17 cellular contexts compared by ENCODE assay signal in the genomic region with DNA sequence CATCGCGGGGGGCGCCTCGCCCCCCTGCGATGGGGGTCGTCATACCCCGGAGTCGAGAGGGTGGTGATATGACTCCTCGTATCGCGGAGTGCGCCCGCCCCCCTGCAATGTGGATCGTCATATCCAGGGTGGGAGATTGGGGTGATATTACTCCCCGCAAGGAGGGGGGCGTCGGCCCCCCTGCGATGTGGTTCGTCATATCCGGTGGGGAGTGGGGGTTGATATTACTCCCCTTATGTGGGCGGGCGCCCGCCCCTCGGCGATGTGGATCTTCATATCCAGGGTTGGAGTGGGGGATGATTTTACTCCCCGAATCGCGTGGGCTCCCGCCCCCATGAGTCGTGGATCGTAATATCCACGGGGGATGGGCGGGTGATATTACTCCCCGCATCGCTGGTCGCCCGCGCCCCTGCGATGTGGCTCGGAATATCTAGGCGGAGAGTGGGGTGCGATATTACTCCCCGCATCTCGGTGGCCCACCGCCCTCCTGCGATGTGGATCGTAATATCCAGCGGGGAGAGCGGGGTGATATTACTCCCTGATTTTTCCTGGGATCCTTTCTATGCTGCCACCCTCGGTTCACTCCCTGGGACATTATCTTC. TPM values are rescaled to one million over a fixed set of nuclear protein-coding genes. Genes with fewer than 3 reads are reported as not detected.
DNase-seq lines count a peak whose midpoint lies in the region; ATAC-seq and TF ChIP-seq lines count a peak whose summit lies in the region.
"Had no signal": no experiment of that assay in that cellular context is flagged by ENCODE, and none has a peak within 500 bp of the region (broad histone marks: within the 10 kb centered on the region; RNA-seq: fewer than 3 reads in every experiment).

No MANE protein-coding gene starts in this region.

- peaks cover 3% of the 10 kb centered on the region for H3K27me3 Mint-ChIP-seq in activated naive CD4-positive, alpha-beta T cell treated with anti-CD3 and anti-CD28 coated beads for 36 hours (ENCODE audit: low read depth)
- H3K27me3 Mint-ChIP-seq in activated naive CD4-positive, alpha-beta T cell treated with anti-CD3 and anti-CD28 coated beads, Interleukin-2, amount 10 ng/mL, durations not matched to agents 7 days and 5 days, result peaks cover 24% of the 10 kb centered on the region

- DNase-seq in activated naive CD4-positive, alpha-beta T cell treated with anti-CD3 and anti-CD28 coated beads for 36 hours, result no peak
- DNase-seq in activated naive CD4-positive, alpha-beta T cell treated with anti-CD3 and anti-CD28 coated beads, Interleukin-2, amount 10 ng/mL, durations not matched to agents 7 days and 5 days, result no peak
- DNase-seq in adipocyte (ENCODE audit: low read depth) (peak; percentile 48), skeletal muscle cell (ENCODE audit: low read depth) (no peak), left ventricle myocardium inferior (no peak), SHP77 (lab: John Stamatoyannopoulos, UW) (no peak), medulla oblongata (ENCODE audit: extremely low spot score) (no peak)
- DNase-seq: Caco-2, DMS79 treated with DMSO at 0.1 percent for 48 hours, NCI-H1105 treated with DMSO at 0.1 percent for 48 hours, NCI-H187 treated with DMSO at 0.1 percent for 48 hours, NCI-H446 treated with DMSO at 0.1 percent for 48 hours, NCI-H774 had no signal

- H3K9ac ChIP-seq in adipocyte (ENCODE audit: low read length), result no peak overlapping the region

- no peak for TF ChIP-seq CTCF in gastroesophageal sphincter (IDR thresholded peaks at IDR 0.05)
- TF ChIP-seq CTCF in left ventricle myocardium inferior (IDR thresholded peaks at IDR 0.05; ENCODE audit: borderline replicate concordance), result no peak

- CTCF ChIA-PET in activated naive CD4-positive, alpha-beta T cell treated with anti-CD3 and anti-CD28 coated beads for 36 hours (lab: Charles Lee), result no interaction called here
- CTCF ChIA-PET in activated naive CD4-positive, alpha-beta T cell treated with anti-CD3 and anti-CD28 coated beads, Interleukin-2, amount 10 ng/mL, durations not matched to agents 7 days and 5 days (lab: Charles Lee), result no interaction called here

- H3K4me3 ChIP-seq in adipocyte (ENCODE audit: low read length) (no peak overlapping the region), gastroesophageal sphincter (peak overlapping the region in 1 of 2 donors; percentile 32), skeletal muscle cell (ENCODE audit: low read depth, low read length) (peak overlapping the region; percentile 27), left ventricle myocardium inferior (no peak overlapping the region)

- peaks cover 3% of the 10 kb centered on the region for H3K27me3 ChIP-seq in adipocyte (replicated peaks; ENCODE audit: control insufficient read depth, insufficient read depth, low read length)
- peaks cover 4% of the 10 kb centered on the region for H3K27me3 ChIP-seq in gastroesophageal sphincter
- peaks cover 7% of the 10 kb centered on the region for H3K27me3 ChIP-seq in left ventricle myocardium inferior (ENCODE audit: low read depth)

- no peak for TF ChIP-seq EP300 in gastroesophageal sphincter (IDR thresholded peaks at IDR 0.05)

- no peaks in the 10 kb centered on the region for H3K9me3 Mint-ChIP-seq in activated naive CD4-positive, alpha-beta T cell treated with anti-CD3 and anti-CD28 coated beads for 36 hours
- no peaks in the 10 kb centered on the region for H3K9me3 Mint-ChIP-seq in activated naive CD4-positive, alpha-beta T cell treated with anti-CD3 and anti-CD28 coated beads, Interleukin-2, amount 10 ng/mL, durations not matched to agents 7 days and 5 days

- H3K27ac Mint-ChIP-seq in activated naive CD4-positive, alpha-beta T cell treated with anti-CD3 and anti-CD28 coated beads for 36 hours, result no peak overlapping the region
- H3K27ac Mint-ChIP-seq in activated naive CD4-positive, alpha-beta T cell treated with anti-CD3 and anti-CD28 coated beads, Interleukin-2, amount 10 ng/mL, durations not matched to agents 7 days and 5 days, result no peak overlapping the region

- intact Hi-C loops in activated naive CD4-positive, alpha-beta T cell treated with anti-CD3 and anti-CD28 coated beads for 36 hours (cut with micrococcal nuclease), result no loop called here
- intact Hi-C loops in left ventricle myocardium inferior (cut with micrococcal nuclease), result no loop called here

- no peaks in the 10 kb centered on the region for H3K4me1 ChIP-seq in adipocyte (ENCODE audit: control insufficient read depth, insufficient read depth, low read length)
- no peaks in the 10 kb centered on the region for H3K4me1 ChIP-seq in gastroesophageal sphincter
- H3K4me1 ChIP-seq in left ventricle myocardium inferior, result no peaks in the 10 kb centered on the region

- H3K27ac ChIP-seq in gastroesophageal sphincter (no peak overlapping the region), left ventricle myocardium inferior (replicated peaks) (no peak overlapping the region)

- TF ChIP-seq POLR2A in gastroesophageal sphincter (IDR thresholded peaks at IDR 0.05), result no peak

- H3K36me3 ChIP-seq in adipocyte (ENCODE audit: control insufficient read depth, insufficient read depth, low read length, severe bottlenecking) (no peaks in the 10 kb centered on the region), gastroesophageal sphincter (no peaks in the 10 kb centered on the region), left ventricle myocardium inferior (no peaks in the 10 kb centered on the region)

- H3K4me1 Mint-ChIP-seq in activated naive CD4-positive, alpha-beta T cell treated with anti-CD3 and anti-CD28 coated beads for 36 hours (ENCODE audit: low read depth), result peaks cover 7% of the 10 kb centered on the region
- H3K4me1 Mint-ChIP-seq in activated naive CD4-positive, alpha-beta T cell treated with anti-CD3 and anti-CD28 coated beads, Interleukin-2, amount 10 ng/mL, durations not matched to agents 7 days and 5 days, result peaks cover 3% of the 10 kb centered on the region

- peak; percentile 25 for ATAC-seq in gastroesophageal sphincter
- ATAC-seq: HCT116, Right ventricle myocardium inferior had no signal

- H3K4me3 Mint-ChIP-seq in activated naive CD4-positive, alpha-beta T cell treated with anti-CD3 and anti-CD28 coated beads for 36 hours, result peak overlapping the region; percentile 13
- no peak overlapping the region for H3K4me3 Mint-ChIP-seq in activated naive CD4-positive, alpha-beta T cell treated with anti-CD3 and anti-CD28 coated beads, Interleukin-2, amount 10 ng/mL, durations not matched to agents 7 days and 5 days

- WGBS in gastroesophageal sphincter (ENCODE audit: low coverage in 1 of 2), 2 donors, result 88% methylated on average over 12 to 31 of the region's 50 CpGs

- H3K9me3 ChIP-seq in adipocyte (ENCODE audit: control insufficient read depth, low read length), result no peaks in the 10 kb centered on the region
- H3K9me3 ChIP-seq in gastroesophageal sphincter, result no peaks in the 10 kb centered on the region
- H3K9me3 ChIP-seq in left ventricle myocardium inferior (replicated peaks), result no peaks in the 10 kb centered on the region

- H3K36me3 Mint-ChIP-seq in activated naive CD4-positive, alpha-beta T cell treated with anti-CD3 and anti-CD28 coated beads for 36 hours (ENCODE audit: low read depth), result no peaks in the 10 kb centered on the region
- H3K36me3 Mint-ChIP-seq in activated naive CD4-positive, alpha-beta T cell treated with anti-CD3 and anti-CD28 coated beads, Interleukin-2, amount 10 ng/mL, durations not matched to agents 7 days and 5 days, result no peaks in the 10 kb centered on the region

RNA-seq across cellular contexts. Expression of gene MEIG1, which starts 36.9 kb away (rescaled TPM):
- total RNA-seq in activated naive CD4-positive, alpha-beta T cell treated with anti-CD3 and anti-CD28 coated beads for 36 hours, result under 1 TPM; 0.81 to 0.93 TPM
- total RNA-seq in gastroesophageal sphincter (not detected), left ventricle myocardium inferior (not detected)
- total RNA-seq: Caco-2, Right ventricle myocardium inferior had no signal

RNA-seq across cellular contexts. Expression of gene DCLRE1C, which starts 42.2 kb away (rescaled TPM):
- 10 to 100 TPM in 1 of 2 experiments, 1 to 10 TPM in 1; 9.8 to 13.9 TPM for total RNA-seq in activated naive CD4-positive, alpha-beta T cell treated with anti-CD3 and anti-CD28 coated beads for 36 hours
- total RNA-seq in gastroesophageal sphincter, result 10 to 100 TPM in 2 of 4 donors, 1 to 10 TPM in 2; 7.7 to 16.8 (median 11.6) TPM
- 3.0 TPM for total RNA-seq in left ventricle myocardium inferior

RNA-seq across cellular contexts. Expression of gene OLAH, which starts 47.7 kb away (rescaled TPM):
- under 1 TPM in 1 of 2 experiments, not detected in 1; 0.74 TPM for total RNA-seq in activated naive CD4-positive, alpha-beta T cell treated with anti-CD3 and anti-CD28 coated beads for 36 hours
- 10 to 100 TPM in 1 of 4 donors, 1 to 10 TPM in 2, not detected in 1; 1.1 to 14.2 (median 2.2) TPM for total RNA-seq in gastroesophageal sphincter
- total RNA-seq in left ventricle myocardium inferior, result not detected
- total RNA-seq: A172, Caco-2 had no signal
